8 cellular contexts compared by ENCODE assay signal in the genomic region with DNA sequence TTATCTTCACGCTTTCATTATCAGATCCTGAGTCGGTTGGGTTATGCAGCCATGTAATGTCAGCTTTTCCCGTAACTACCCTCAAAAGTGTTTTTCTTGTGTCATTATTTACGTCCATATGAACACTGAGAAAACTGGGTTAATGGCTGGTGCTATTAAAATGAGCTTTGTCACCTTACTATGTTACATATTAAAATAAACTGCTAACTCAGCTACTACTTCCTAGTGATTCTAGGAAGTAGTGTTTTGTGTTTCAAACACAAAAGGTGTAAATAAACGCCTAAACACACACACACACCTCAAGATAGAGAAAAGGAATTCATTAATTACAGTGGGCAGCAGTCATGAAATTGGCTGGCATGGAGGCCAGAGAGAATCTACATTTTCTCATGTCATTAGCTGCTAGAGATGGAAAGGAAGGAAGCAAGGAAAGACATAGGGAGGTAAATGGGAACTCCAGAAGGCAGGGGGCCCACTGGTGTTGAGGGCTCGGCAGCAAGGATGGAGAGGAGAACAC. TPM values are rescaled to one million over a fixed set of nuclear protein-coding genes. Genes with fewer than 3 reads are reported as not detected.
A peak's percentile ranks its signal among the peaks of the same experiment; 100 is the strongest.
DNase-seq lines count a peak whose midpoint lies in the region; ATAC-seq and TF ChIP-seq lines count a peak whose summit lies in the region.

No MANE protein-coding gene starts in this region.

- H3K27ac ChIP-seq in KMS-11 (peak overlapping the region; percentile 51; the same call in 1 of the 2 replicates), esophagus (ENCODE audit: low read depth in 2 of 2, low read length in 1 of 2) (peak overlapping the region; percentile 70 to 99), trophoblast cell (ENCODE audit: low read depth, low read length) (peak overlapping the region; percentile 47)

- ATAC-seq in HG02678 (IDR thresholded peaks at IDR 0.05; ENCODE audit: unreplicated experiment) (no peak), GM18870 (IDR thresholded peaks at IDR 0.05; ENCODE audit: unreplicated experiment) (no peak), HG02852 (IDR thresholded peaks at IDR 0.05; ENCODE audit: unreplicated experiment) (no peak)

- peak overlapping the region; percentile 89 for H2BK120ac ChIP-seq in trophoblast cell (ENCODE audit: insufficient read depth, low read length, poor library complexity)

- H3K36me3 ChIP-seq in KMS-11 (ENCODE audit: insufficient read depth) (no peaks in the 10 kb centered on the region), esophagus (ENCODE audit: control insufficient read depth in 2 of 2, insufficient read depth in 2 of 2, low read length in 1 of 2) (peaks cover 0 to 2% of the 10 kb centered on the region in 2 donors), trophoblast cell (ENCODE audit: control insufficient read depth in 1 of 2, insufficient read depth in 2 of 2, low read length in 2 of 2) (peaks cover 7 to 8% of the 10 kb centered on the region in 2 experiments)

- H3K14ac ChIP-seq in trophoblast cell (ENCODE audit: low read length), result peak overlapping the region; percentile 80

- peak overlapping the region; percentile 47 for H4K12ac ChIP-seq in trophoblast cell (ENCODE audit: low read depth, low read length)

- H3K9ac ChIP-seq in KMS-11 (no peak overlapping the region; the same call in 1 of the 2 replicates), trophoblast cell (ENCODE audit: low read length) (no peak overlapping the region)

- no peak for TF ChIP-seq CTCF in GM12865 (IDR thresholded peaks at IDR 0.05; ENCODE audit: insufficient read depth, low read depth, low read length, missing control alignments)
- no peak for TF ChIP-seq CTCF in KMS-11 (conservative IDR thresholded peaks at IDR 0.05; ENCODE audit: low read depth, low read length)

- H3K4me2 ChIP-seq in KMS-11 (peak overlapping the region; percentile 80), trophoblast cell (ENCODE audit: low read length) (peak overlapping the region; percentile 65)

- peaks cover 15% of the 10 kb centered on the region; the same call in 1 of the 2 replicates for H3K79me2 ChIP-seq in KMS-11 (ENCODE audit: insufficient read depth, low read depth)
- peaks cover 8% of the 10 kb centered on the region for H3K79me2 ChIP-seq in trophoblast cell (ENCODE audit: control insufficient read depth, insufficient read depth, low read length, poor library complexity)

- H4K8ac ChIP-seq in trophoblast cell (ENCODE audit: low read depth, low read length), result peak overlapping the region; percentile 78

- no peak overlapping the region for H3K4ac ChIP-seq in trophoblast cell (ENCODE audit: low read depth, low read length)

- no peak overlapping the region for H2AK5ac ChIP-seq in trophoblast cell (ENCODE audit: low read length)

- peaks cover 6% of the 10 kb centered on the region for H3K79me1 ChIP-seq in trophoblast cell (ENCODE audit: low read length)

- H2BK12ac ChIP-seq in trophoblast cell (ENCODE audit: low read length), result peak overlapping the region; percentile 23

- H3K9me3 ChIP-seq in esophagus (ENCODE audit: control insufficient read depth in 2 of 2, insufficient read depth in 1 of 2, low read depth in 1 of 2, low read length in 1 of 2) (no peaks in the 10 kb centered on the region), trophoblast cell (ENCODE audit: insufficient read depth, low read depth, low read length) (no peaks in the 10 kb centered on the region)

- H3K27me3 ChIP-seq in KMS-11 (ENCODE audit: insufficient read depth, low read depth) (no peaks in the 10 kb centered on the region), esophagus (ENCODE audit: control insufficient read depth in 1 of 2, insufficient read depth in 2 of 2, low read length in 2 of 2) (no peaks in the 10 kb centered on the region), trophoblast cell (ENCODE audit: insufficient read depth, low read length) (no peaks in the 10 kb centered on the region)

- peak overlapping the region; percentile 50 for H3K18ac ChIP-seq in trophoblast cell (ENCODE audit: low read length)

- H3K23ac ChIP-seq in trophoblast cell (ENCODE audit: low read length), result no peak overlapping the region

- H3K4me1 ChIP-seq in KMS-11 (ENCODE audit: low read depth, poor library complexity, severe bottlenecking) (peaks cover 7% of the 10 kb centered on the region), esophagus (ENCODE audit: control insufficient read depth in 2 of 2, insufficient read depth in 2 of 2, low read length in 1 of 2) (no peaks in the 10 kb centered on the region), trophoblast cell (ENCODE audit: control insufficient read depth in 1 of 2, insufficient read depth in 2 of 2, low read length in 2 of 2) (peaks cover 4 to 6% of the 10 kb centered on the region in 2 experiments)

- H3K4me3 ChIP-seq in GM12865 (ENCODE audit: low read depth, low read length) (peak overlapping the region; percentile 89), KMS-11 (IDR thresholded peaks at IDR 0.05; ENCODE audit: insufficient read depth, low read depth, low read length) (no peak overlapping the region), esophagus (ENCODE audit: low read depth in 1 of 2, low read length in 2 of 2) (peak overlapping the region; percentile 7 to 40), trophoblast cell (ENCODE audit: low read depth, low read length) (peak overlapping the region; percentile 45)

- H2BK5ac ChIP-seq in trophoblast cell (ENCODE audit: low read depth, low read length, poor library complexity), result no peak overlapping the region

- peak overlapping the region; percentile 55 for H4K91ac ChIP-seq in trophoblast cell (ENCODE audit: low read depth, low read length)

- 1 to 2% methylated on average over 6 of the region's 6 CpGs for WGBS in esophagus, 2 donors
- no CpG with 5 or more reads among the region's 6 CpGs for WGBS in trophoblast cell (ENCODE audit: extremely low coverage, insufficient coverage, insufficient read length)

- DNase-seq in GM12865 (ENCODE audit: low read depth) (no peak), trophoblast cell (no peak), HuH-7.5 (ENCODE audit: low spot score) (no peak)

- peak overlapping the region; percentile 42; the same call in 1 of the 2 replicates for H2AFZ ChIP-seq in KMS-11 (ENCODE audit: low read depth)
- H2AFZ ChIP-seq in trophoblast cell (ENCODE audit: insufficient read depth, low read length, poor library complexity), result peak overlapping the region; percentile 79

- no peaks in the 10 kb centered on the region for H4K20me1 ChIP-seq in KMS-11 (ENCODE audit: insufficient read depth)

RNA-seq across cellular contexts. Expression of a gene that starts 0.7 kb away (rescaled TPM):
- 10 to 100 TPM; 31.4 to 47.1 TPM for polyA plus RNA-seq in esophagus
- 58.2 and 61.0 TPM in 2 replicates for polyA plus RNA-seq in trophoblast cell (2013)

RNA-seq across cellular contexts. Expression of a gene that starts 11.0 kb away (rescaled TPM):
- 10 to 100 TPM; 21.2 to 35.8 TPM for polyA plus RNA-seq in esophagus
- polyA plus RNA-seq in trophoblast cell (2013), result 58.8 and 61.4 TPM in 2 replicates

RNA-seq across cellular contexts. Expression of a gene that starts 27.0 kb away (rescaled TPM):
- 10 to 100 TPM; 17.0 to 23.5 TPM for polyA plus RNA-seq in esophagus
- polyA plus RNA-seq in trophoblast cell (2013), result 29.6 and 29.8 TPM in 2 replicates

RNA-seq across cellular contexts. Expression of a gene that starts 46.9 kb away (rescaled TPM):
- polyA plus RNA-seq in esophagus, result 1 to 10 TPM in 1 of 2 donors, under 1 TPM in 1; 0.31 to 1.1 TPM
- polyA plus RNA-seq in trophoblast cell (2013), result 0.72 and 0.82 TPM in 2 replicates

RNA-seq across cellular contexts. Expression of a gene that starts 52.4 kb away (rescaled TPM):
- polyA plus RNA-seq in esophagus, result 10 to 100 TPM; 16.5 to 19.7 TPM
- 24.6 and 25.3 TPM in 2 replicates for polyA plus RNA-seq in trophoblast cell (2013)
